ENCODE assay signal across 8 cellular contexts in genomic region chr11:44094260-44094868, GRCh38. TPM values are rescaled to one million over a fixed set of nuclear protein-coding genes. Genes with fewer than 3 reads are reported as not detected.
DNase-seq lines count a peak whose midpoint lies in the region; ATAC-seq and TF ChIP-seq lines count a peak whose summit lies in the region.

No MANE protein-coding gene starts in this region.

- H3K27me3 Mint-ChIP-seq in chondrocyte (ENCODE audit: low read depth), result peaks cover 23% of the 10 kb centered on the region

- ATAC-seq in HG03432 (IDR thresholded peaks at IDR 0.05; ENCODE audit: unreplicated experiment) (peak; percentile 43), left lung (peak; percentile 62)

- no peaks in the 10 kb centered on the region for H3K9me3 Mint-ChIP-seq in chondrocyte (ENCODE audit: low read depth)

- DNase-seq in ELF-1 (ENCODE audit: low read depth, low spot score) (peak; percentile 72), NCI-H526 (lab: John Stamatoyannopoulos, UW) (peak; percentile 87 to 95), chondrocyte (ENCODE audit: low spot score) (no peak), left lung (peak in 1 of 2 donors; percentile 75), GF-D8 (lab: John Stamatoyannopoulos, UW) (no peak)
- peak; percentile 84 to 86 for DNase-seq in activated CD4-positive, alpha-beta T cell treated with anti-CD3 and anti-CD28 coated beads for 4 hours
- peak; percentile 22 to 54 (median 41) for DNase-seq in stimulated activated CD4-positive, alpha-beta T cell treated with anti-CD3 and anti-CD28 coated beads, TNF-alpha, amount 100 ng/mL, for 1 hour (ENCODE audit: low read depth in 3 of 3, low spot score in 1 of 3)

- H3K36me3 Mint-ChIP-seq in chondrocyte (ENCODE audit: low read depth), result peaks cover 3% of the 10 kb centered on the region

- H3K4me3 Mint-ChIP-seq in chondrocyte (ENCODE audit: unreplicated experiment), result peak overlapping the region; percentile 46

- peaks cover 6 to 22% of the 10 kb centered on the region in 2 donors for H3K4me1 ChIP-seq in left lung

- intact Hi-C loops in left lung (cut with DNase I), result no loop called here

- H3K27ac ChIP-seq in left lung, result no peak overlapping the region

- peaks cover 22% of the 10 kb centered on the region for H3K4me1 Mint-ChIP-seq in chondrocyte (ENCODE audit: low read depth)

- no peaks in the 10 kb centered on the region for H3K36me3 ChIP-seq in left lung

- TF ChIP-seq CTCF in chondrocyte (IDR thresholded peaks at IDR 0.05) (peak; percentile 88), left lung (IDR thresholded peaks at IDR 0.05) (peak; percentile 57 to 69)

- no peaks in the 10 kb centered on the region for H3K27me3 ChIP-seq in left lung

- no peak overlapping the region for H3K27ac Mint-ChIP-seq in chondrocyte (ENCODE audit: unreplicated experiment)

- H3K9me3 ChIP-seq in left lung, result no peaks in the 10 kb centered on the region

- no peak overlapping the region for H3K4me3 ChIP-seq in left lung

RNA-seq across cellular contexts. Expression of gene EXT2, which starts 1.1 kb away (rescaled TPM):
- total RNA-seq in chondrocyte, result 106 to 116 TPM (median 108 TPM) in 3 replicates
- 10 to 100 TPM; 56.4 to 63.1 TPM for total RNA-seq in left lung

RNA-seq across cellular contexts. Expression of gene ACCS, which starts 28.3 kb away (rescaled TPM):
- total RNA-seq in chondrocyte, result 5.8 to 14.7 TPM (median 11.1 TPM) in 3 replicates
- total RNA-seq in left lung, result 10 to 100 TPM; 29.3 to 42.1 TPM

RNA-seq across cellular contexts. Expression of gene ACCSL, which starts 46.6 kb away (rescaled TPM):
- total RNA-seq in chondrocyte, result not detected in 3 replicates
- total RNA-seq in left lung, result not detected

Comparison
In these comparisons a context has a peak if more than half of its experiments do, and no peak if none do; other contexts are left out.
1. DNase-seq: peak in ELF-1 (single experiment), NCI-H526 (2 of 2), activated CD4-positive, alpha-beta T cell treated with anti-CD3 and anti-CD28 coated beads for 4 hours (2 of 2) and stimulated activated CD4-positive, alpha-beta T cell treated with anti-CD3 and anti-CD28 coated beads, TNF-alpha, amount 100 ng/mL, for 1 hour (3 of 3); none in chondrocyte (single experiment) and GF-D8 (single experiment).